36 cellular contexts compared by ENCODE assay signal in the genomic region with DNA sequence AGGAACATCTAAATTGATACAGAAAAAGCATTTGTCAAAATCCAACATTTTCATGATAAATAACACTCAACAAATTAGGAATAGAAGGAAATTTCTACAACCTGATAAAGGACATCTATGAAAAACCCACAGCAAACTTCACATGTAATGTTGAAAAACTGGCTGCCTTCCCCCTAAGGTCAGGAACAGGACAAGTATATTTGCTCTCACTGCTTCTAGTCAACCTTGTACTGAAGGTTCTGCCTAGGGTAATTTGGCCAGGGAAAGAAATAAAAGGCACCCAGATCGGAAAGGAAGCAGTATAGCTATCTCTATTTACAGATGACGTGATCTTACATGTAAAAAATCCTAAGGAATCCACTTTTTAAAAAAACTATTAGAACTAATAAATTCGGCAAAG.
"Had no signal": no experiment of that assay in that cellular context is flagged by ENCODE, and none has a peak within 500 bp of the region (broad histone marks: within the 10 kb centered on the region; RNA-seq: fewer than 3 reads in every experiment).

No MANE protein-coding gene starts in this region.

- H3K27ac ChIP-seq: ascending aorta, body of pancreas, brain microvascular endothelial cell, breast epithelium, VCaP had no signal

- FAIRE-seq: TTC549 had no signal

- DNase-seq: activated B cell treated with CpG ODN at 0.5 μM for 24 hours; activated CD4-positive, alpha-beta memory T cell treated with anti-CD3 and anti-CD28 coated beads, Interleukin-2, amount 10 ng/mL, durations not matched to agents 7 days and 5 days; activated CD4-positive, alpha-beta T cell treated with anti-CD3 and anti-CD28 coated beads for 1 hour; activated CD4-positive, alpha-beta T cell treated with anti-CD3 and anti-CD28 coated beads for 36 hours; activated CD4-positive, alpha-beta T cell treated with anti-CD3 and anti-CD28 coated beads for 48 hours; activated CD4-positive, alpha-beta T cell treated with anti-CD3 and anti-CD28 coated beads, Interleukin-2, amount 10 ng/mL, durations not matched to agents 7 days and 5 days; activated CD4-positive, alpha-beta T cell treated with anti-CD3 and anti-CD28 coated beads, Interleukin-2, amount 50 U/mL, for 48 hours; activated CD8-positive, alpha-beta memory T cell treated with anti-CD3 and anti-CD28 coated beads for 24 hours; activated CD8-positive, alpha-beta memory T cell treated with anti-CD3 and anti-CD28 coated beads, Interleukin-2, amount 10 ng/mL, durations not matched to agents 7 days and 5 days; activated CD8-positive, alpha-beta memory T cell treated with anti-CD3 and anti-CD28 coated beads, Interleukin-2, amount 50 U/mL, for 48 hours; activated CD8-positive, alpha-beta T cell treated with anti-CD3 and anti-CD28 coated beads, Interleukin-2, amount 10 ng/mL, durations not matched to agents 7 days and 5 days; activated effector memory CD4-positive, alpha-beta T cell treated with Interleukin-2 at 50 U/mL for 16 hours; activated gamma-delta T cell; activated naive CD4-positive, alpha-beta T cell treated with anti-CD3 and anti-CD28 coated beads, Interleukin-2, amount 10 ng/mL, durations not matched to agents 7 days and 5 days; activated naive CD4-positive, alpha-beta T cell treated with Interleukin-2 at 50 U/mL for 16 hours; activated naive CD8-positive, alpha-beta T cell treated with anti-CD3 and anti-CD28 coated beads, Interleukin-2, amount 10 ng/mL, durations not matched to agents 7 days and 5 days; activated naive CD8-positive, alpha-beta T cell treated with anti-CD3 and anti-CD28 coated beads, Interleukin-2, amount 50 U/mL, for 24 hours; activated T-cell treated with anti-CD3 and anti-CD28 coated beads, Interleukin-2, amount 50 U/mL, for 24 hours; activated T-cell treated with anti-CD3 and anti-CD28 coated beads, Interleukin-2, amount 50 U/mL, for 48 hours; amygdala; anterior cingulate cortex; body of pancreas; brain microvascular endothelial cell; central memory CD4-positive, alpha-beta T cell; T-helper 1 cell; T-helper 2 cell; T-helper 9 cell had no signal

- H3K4me1 ChIP-seq: ascending aorta, body of pancreas, breast epithelium had no signal

- H3K27me3 Mint-ChIP-seq: activated B cell treated with CpG ODN at 0.5 μM for 24 hours; activated CD4-positive, alpha-beta memory T cell treated with anti-CD3 and anti-CD28 coated beads, Interleukin-2, amount 10 ng/mL, durations not matched to agents 7 days and 5 days; activated CD4-positive, alpha-beta T cell treated with anti-CD3 and anti-CD28 coated beads for 36 hours; activated CD4-positive, alpha-beta T cell treated with anti-CD3 and anti-CD28 coated beads, Interleukin-2, amount 10 ng/mL, durations not matched to agents 7 days and 5 days; activated CD8-positive, alpha-beta memory T cell treated with anti-CD3 and anti-CD28 coated beads, Interleukin-2, amount 10 ng/mL, durations not matched to agents 7 days and 5 days; activated naive CD4-positive, alpha-beta T cell treated with anti-CD3 and anti-CD28 coated beads, Interleukin-2, amount 10 ng/mL, durations not matched to agents 7 days and 5 days; activated naive CD4-positive, alpha-beta T cell treated with anti-CD3 and anti-CD28 coated beads, Interleukin-2, amount 50 U/mL, for 24 hours; activated naive CD8-positive, alpha-beta T cell; activated naive CD8-positive, alpha-beta T cell treated with anti-CD3 and anti-CD28 coated beads, Interleukin-2, amount 10 ng/mL, durations not matched to agents 7 days and 5 days; activated naive CD8-positive, alpha-beta T cell treated with anti-CD3 and anti-CD28 coated beads, Interleukin-2, amount 50 U/mL, for 24 hours had no signal

- H3K4me3 ChIP-seq: ascending aorta, body of pancreas, breast epithelium had no signal

- H3K27ac Mint-ChIP-seq: activated B cell treated with CpG ODN at 0.5 μM for 24 hours; activated CD4-positive, alpha-beta memory T cell treated with anti-CD3 and anti-CD28 coated beads, Interleukin-2, amount 10 ng/mL, durations not matched to agents 7 days and 5 days; activated CD4-positive, alpha-beta T cell treated with anti-CD3 and anti-CD28 coated beads for 36 hours; activated CD4-positive, alpha-beta T cell treated with anti-CD3 and anti-CD28 coated beads, Interleukin-2, amount 10 ng/mL, durations not matched to agents 7 days and 5 days; activated CD8-positive, alpha-beta memory T cell treated with anti-CD3 and anti-CD28 coated beads, Interleukin-2, amount 10 ng/mL, durations not matched to agents 7 days and 5 days; activated CD8-positive, alpha-beta T cell treated with anti-CD3 and anti-CD28 coated beads, Interleukin-2, amount 10 ng/mL, durations not matched to agents 7 days and 5 days; activated naive CD4-positive, alpha-beta T cell treated with anti-CD3 and anti-CD28 coated beads, Interleukin-2, amount 10 ng/mL, durations not matched to agents 7 days and 5 days; activated naive CD4-positive, alpha-beta T cell treated with anti-CD3 and anti-CD28 coated beads, Interleukin-2, amount 50 U/mL, for 24 hours; activated naive CD8-positive, alpha-beta T cell; activated naive CD8-positive, alpha-beta T cell treated with anti-CD3 and anti-CD28 coated beads, Interleukin-2, amount 10 ng/mL, durations not matched to agents 7 days and 5 days; activated naive CD8-positive, alpha-beta T cell treated with anti-CD3 and anti-CD28 coated beads, Interleukin-2, amount 50 U/mL, for 24 hours; activated T-cell treated with anti-CD3 and anti-CD28 coated beads, Interleukin-2, amount 50 U/mL, for 24 hours; activated T-helper 2 cell treated with anti-CD3 and anti-CD28 coated beads, Interferon-gamma antibody, Interleukin-2, Interleukin-4, amounts not matched to agents 10 μg/mL and 5 μg/mL and 100 μg/mL, durations not matched to agents 14 hours and 24 hours and 36 hours; T-helper 1 cell treated with Interleukin-12 subunit alpha and Interleukin-12 subunit beta and Interleukin-4 antibody, amounts not matched to agents 30 μg/mL and 1 μg/mL, for 36 hours; T-helper 2 cell treated with Interferon-gamma antibody and Interleukin-4, amounts not matched to agents 5 μg/mL and 100 μg/mL, for 36 hours had no signal

- H3K27me3 ChIP-seq: ascending aorta, body of pancreas, brain microvascular endothelial cell had no signal

- ATAC-seq: activated CD4-positive, alpha-beta T cell treated with anti-CD3 and anti-CD28 coated beads for 36 hours; activated CD8-positive, alpha-beta memory T cell treated with anti-CD3 and anti-CD28 coated beads, Interleukin-2, amount 10 ng/mL, durations not matched to agents 7 days and 5 days; activated CD8-positive, alpha-beta T cell treated with anti-CD3 and anti-CD28 coated beads, Interleukin-2, amount 10 ng/mL, durations not matched to agents 7 days and 5 days; activated naive CD8-positive, alpha-beta T cell treated with anti-CD3 and anti-CD28 coated beads, Interleukin-2, amount 50 U/mL, for 24 hours; body of pancreas had no signal

- H3K9me3 ChIP-seq: ascending aorta, body of pancreas, breast epithelium had no signal

- H3K36me3 ChIP-seq: ascending aorta, brain microvascular endothelial cell, breast epithelium had no signal

- H3K4me1 Mint-ChIP-seq: activated B cell treated with CpG ODN at 0.5 μM for 24 hours; activated CD4-positive, alpha-beta memory T cell treated with anti-CD3 and anti-CD28 coated beads, Interleukin-2, amount 10 ng/mL, durations not matched to agents 7 days and 5 days; activated CD4-positive, alpha-beta T cell treated with anti-CD3 and anti-CD28 coated beads for 36 hours; activated CD4-positive, alpha-beta T cell treated with anti-CD3 and anti-CD28 coated beads, Interleukin-2, amount 10 ng/mL, durations not matched to agents 7 days and 5 days; activated CD8-positive, alpha-beta memory T cell treated with anti-CD3 and anti-CD28 coated beads, Interleukin-2, amount 10 ng/mL, durations not matched to agents 7 days and 5 days; activated naive CD4-positive, alpha-beta T cell treated with anti-CD3 and anti-CD28 coated beads, Interleukin-2, amount 10 ng/mL, durations not matched to agents 7 days and 5 days; activated naive CD4-positive, alpha-beta T cell treated with anti-CD3 and anti-CD28 coated beads, Interleukin-2, amount 50 U/mL, for 24 hours; activated naive CD8-positive, alpha-beta T cell treated with anti-CD3 and anti-CD28 coated beads, Interleukin-2, amount 10 ng/mL, durations not matched to agents 7 days and 5 days; activated naive CD8-positive, alpha-beta T cell treated with anti-CD3 and anti-CD28 coated beads, Interleukin-2, amount 50 U/mL, for 24 hours had no signal

- H3K4me3 Mint-ChIP-seq: activated B cell treated with CpG ODN at 0.5 μM for 24 hours; activated CD4-positive, alpha-beta memory T cell treated with anti-CD3 and anti-CD28 coated beads, Interleukin-2, amount 10 ng/mL, durations not matched to agents 7 days and 5 days; activated CD4-positive, alpha-beta T cell treated with anti-CD3 and anti-CD28 coated beads for 36 hours; activated CD4-positive, alpha-beta T cell treated with anti-CD3 and anti-CD28 coated beads, Interleukin-2, amount 10 ng/mL, durations not matched to agents 7 days and 5 days; activated CD8-positive, alpha-beta memory T cell treated with anti-CD3 and anti-CD28 coated beads, Interleukin-2, amount 10 ng/mL, durations not matched to agents 7 days and 5 days; activated CD8-positive, alpha-beta T cell treated with anti-CD3 and anti-CD28 coated beads, Interleukin-2, amount 10 ng/mL, durations not matched to agents 7 days and 5 days; activated naive CD4-positive, alpha-beta T cell treated with anti-CD3 and anti-CD28 coated beads, Interleukin-2, amount 10 ng/mL, durations not matched to agents 7 days and 5 days; activated naive CD4-positive, alpha-beta T cell treated with anti-CD3 and anti-CD28 coated beads, Interleukin-2, amount 50 U/mL, for 24 hours; activated naive CD8-positive, alpha-beta T cell; activated naive CD8-positive, alpha-beta T cell treated with anti-CD3 and anti-CD28 coated beads, Interleukin-2, amount 10 ng/mL, durations not matched to agents 7 days and 5 days; activated naive CD8-positive, alpha-beta T cell treated with anti-CD3 and anti-CD28 coated beads, Interleukin-2, amount 50 U/mL, for 24 hours; activated T-cell treated with anti-CD3 and anti-CD28 coated beads, Interleukin-2, amount 50 U/mL, for 24 hours; T-helper 1 cell treated with Interleukin-12 subunit alpha and Interleukin-12 subunit beta and Interleukin-4 antibody, amounts not matched to agents 30 μg/mL and 1 μg/mL, for 36 hours; T-helper 2 cell treated with Interferon-gamma antibody and Interleukin-4, amounts not matched to agents 5 μg/mL and 100 μg/mL, for 36 hours had no signal

- H3K36me3 Mint-ChIP-seq: activated naive CD4-positive, alpha-beta T cell treated with anti-CD3 and anti-CD28 coated beads, Interleukin-2, amount 10 ng/mL, durations not matched to agents 7 days and 5 days; activated naive CD4-positive, alpha-beta T cell treated with anti-CD3 and anti-CD28 coated beads, Interleukin-2, amount 50 U/mL, for 24 hours; activated naive CD8-positive, alpha-beta T cell had no signal
